9 cellular contexts compared by ENCODE assay signal in the genomic region with DNA sequence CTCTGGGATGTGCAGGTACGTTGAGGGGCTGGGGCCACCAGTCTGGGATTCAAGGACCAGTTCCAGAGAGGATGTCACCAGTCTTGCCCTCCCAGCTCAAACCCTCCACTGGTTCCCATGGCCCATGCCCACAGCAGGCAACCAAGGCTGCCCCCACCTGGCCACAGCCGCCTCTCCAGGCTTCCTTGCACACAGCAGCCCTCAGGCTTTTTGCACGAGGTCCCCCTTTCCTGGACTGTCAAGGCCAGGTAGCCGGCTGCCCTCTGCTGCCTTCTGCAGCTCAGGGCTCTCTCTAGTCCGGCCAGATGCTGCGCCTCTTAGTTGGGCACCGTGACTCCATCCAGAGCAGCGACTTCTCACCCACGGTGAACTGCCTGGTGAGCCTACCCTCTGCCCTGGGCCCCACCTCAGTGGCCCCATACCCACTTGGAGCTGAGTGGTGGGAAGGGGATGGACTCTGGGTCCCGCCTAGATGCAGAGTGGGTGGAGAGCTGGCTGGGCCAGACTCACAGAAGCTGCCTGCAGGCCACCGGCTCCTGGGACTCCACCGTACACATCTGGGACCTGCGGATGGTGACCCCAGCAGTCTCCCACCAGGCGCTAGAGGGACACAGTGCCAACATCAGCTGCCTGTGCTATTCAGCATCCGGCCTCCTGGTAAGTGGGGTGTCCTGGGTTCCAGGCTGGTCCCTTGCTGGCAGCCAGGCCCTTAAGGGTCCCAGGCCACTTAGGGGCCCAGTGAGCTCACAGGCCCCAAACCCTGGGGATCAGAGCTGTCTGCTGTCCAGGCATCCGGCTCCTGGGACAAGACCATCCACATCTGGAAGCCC. TPM values are rescaled to one million over a fixed set of nuclear protein-coding genes. Genes with fewer than 3 reads are reported as not detected.
DNase-seq lines count a peak whose midpoint lies in the region; ATAC-seq and TF ChIP-seq lines count a peak whose summit lies in the region.
"Had no signal": no experiment of that assay in that cellular context is flagged by ENCODE, and none has a peak within 500 bp of the region (broad histone marks: within the 10 kb centered on the region; RNA-seq: fewer than 3 reads in every experiment).

No MANE protein-coding gene starts in this region.

- H3K9me2 ChIP-seq in hepatocyte (replicated peaks; ENCODE audit: insufficient read depth): no peaks in the 10 kb centered on the region

- H2AFZ ChIP-seq in hepatocyte: no peak overlapping the region

- peak; percentile 21 for TF ChIP-seq POLR2A in GM15510 (IDR thresholded peaks at IDR 0.05; ENCODE audit: borderline replicate concordance, extremely low read depth, insufficient read length)

- H3K4me3 Mint-ChIP-seq in CD4-positive, alpha-beta T cell: no peak overlapping the region

- CTCF ChIA-PET in CD4-positive, alpha-beta T cell (lab: Charles Lee): interaction anchor here (1.4 to 5.4 kb wide), 3 partner anchors 16 to 239 kb away, joined by 3 to 106 read pairs (median 5); partner anchors contain the start of genes NR6A1 and OLFML2A

- H3K4me1 Mint-ChIP-seq in CD4-positive, alpha-beta T cell (ENCODE audit: low read depth): peaks cover 37% of the 10 kb centered on the region

- H3K4me2 ChIP-seq in hepatocyte: no peak overlapping the region

- H3K27me3 Mint-ChIP-seq in CD4-positive, alpha-beta T cell: peaks cover 7% of the 10 kb centered on the region

- intact Hi-C loops in CD4-positive, alpha-beta T cell (cut with DNase I, micrococcal nuclease): loop anchor here in 1 of 2 experiments (5.0 kb wide), 1 partner anchor 401 kb away; no protein-coding TSS in a partner anchor

- H3K4me3 ChIP-seq in RWPE2 (ENCODE audit: severe bottlenecking) (no peak overlapping the region), hepatocyte (no peak overlapping the region)

- H3K9me3 Mint-ChIP-seq in CD4-positive, alpha-beta T cell: no peaks in the 10 kb centered on the region

- ATAC-seq in CD4-positive, alpha-beta T cell (ENCODE audit: poor library complexity): no peak
- ATAC-seq in RWPE2 (ENCODE audit: low read depth) (peak; percentile 33), GM21786 (IDR thresholded peaks at IDR 0.05; ENCODE audit: unreplicated experiment) (no peak)

- WGBS in hepatocyte (ENCODE audit: low lambda C conversion rate, missing lambda C conversion rate): 61% methylated on average over 16 of the region's 16 CpGs

- H3K79me2 ChIP-seq in hepatocyte: peaks cover 24% of the 10 kb centered on the region

- peaks cover 43% of the 10 kb centered on the region for H3K36me3 ChIP-seq in RWPE2 (ENCODE audit: low read depth)
- H3K36me3 ChIP-seq in hepatocyte (replicated peaks; ENCODE audit: insufficient read depth, low read depth): no peaks in the 10 kb centered on the region

- H4K20me1 ChIP-seq in hepatocyte (ENCODE audit: insufficient read depth, poor library complexity, severe bottlenecking): peaks cover 46% of the 10 kb centered on the region

- POLR2A ChIA-PET in CD4-positive, alpha-beta T cell (lab: Charles Lee): no interaction called here

- H3K9me3 ChIP-seq in CD4-positive, alpha-beta T cell (ENCODE audit: control insufficient read depth, low read length): no peaks in the 10 kb centered on the region
- H3K9me3 ChIP-seq in RWPE2 (ENCODE audit: severe bottlenecking) (no peaks in the 10 kb centered on the region), hepatocyte (ENCODE audit: low read depth) (no peaks in the 10 kb centered on the region)

- H3K4me1 ChIP-seq in RWPE2 (ENCODE audit: insufficient read depth, poor library complexity, severe bottlenecking) (no peaks in the 10 kb centered on the region), hepatocyte (ENCODE audit: insufficient read depth) (peaks cover 20% of the 10 kb centered on the region)

- H3K27ac ChIP-seq in CD4-positive, alpha-beta T cell (ENCODE audit: low read depth, low read length): no peak overlapping the region
- no peak overlapping the region for H3K27ac ChIP-seq in RWPE2 (ENCODE audit: poor library complexity, severe bottlenecking)
- H3K27ac ChIP-seq in hepatocyte: no peak overlapping the region

- no peaks in the 10 kb centered on the region for H3K27me3 ChIP-seq in CD4-positive, alpha-beta T cell (ENCODE audit: control insufficient read depth, insufficient read depth, low read length)
- H3K27me3 ChIP-seq in RWPE2 (ENCODE audit: insufficient read depth, poor library complexity, severe bottlenecking) (no peaks in the 10 kb centered on the region), hepatocyte (no peaks in the 10 kb centered on the region)

- TF ChIP-seq CTCF in CD4-positive, alpha-beta T cell (IDR thresholded peaks at IDR 0.05): no peak
- peak; percentile 44 for TF ChIP-seq CTCF in RWPE2 (IDR thresholded peaks at IDR 0.05; ENCODE audit: poor library complexity, severe bottlenecking)
- peak; percentile 30 for TF ChIP-seq CTCF in hepatocyte (IDR thresholded peaks at IDR 0.05; ENCODE audit: poor library complexity)

- DNase-seq in CD4-positive, alpha-beta T cell: no peak
- no peak for DNase-seq in RWPE2 (ENCODE audit: low spot score)
- DNase-seq in hepatocyte (ENCODE audit: low spot score): no peak
- no peak for DNase-seq in activated effector memory CD4-positive, alpha-beta T cell treated with anti-CD3 and anti-CD28 coated beads, Interleukin-2, amount 50 U/mL, for 16 hours
- no peak for DNase-seq in CD1c-positive myeloid dendritic cell (ENCODE audit: extremely low spot score)
- DNase-seq in NCI-H1417 treated with DMSO at 0.1 percent for 48 hours (lab: John Stamatoyannopoulos, UW): no peak

- H3K36me3 Mint-ChIP-seq in CD4-positive, alpha-beta T cell (ENCODE audit: low read depth): peaks cover 40% of the 10 kb centered on the region

- H3K27ac Mint-ChIP-seq in CD4-positive, alpha-beta T cell: peak overlapping the region; percentile 5

RNA-seq across cellular contexts. Expression of gene WDR38, which starts 2.9 kb away (rescaled TPM):
- not detected for total RNA-seq in CD4-positive, alpha-beta T cell
- total RNA-seq in hepatocyte: not detected in 2 replicates
- not detected in 2 replicates for polyA plus RNA-seq in hepatocyte
- total RNA-seq: dermis microvascular lymphatic vessel endothelial cell had no signal

RNA-seq across cellular contexts. Expression of gene RPL35, which starts 5.6 kb away (rescaled TPM):
- 1,000 to 10,000 TPM; 2,088 to 2,142 TPM for total RNA-seq in CD4-positive, alpha-beta T cell
- total RNA-seq in hepatocyte: 1,257 and 1,574 TPM in 2 replicates
- polyA plus RNA-seq in hepatocyte: 927 and 1,057 TPM in 2 replicates

RNA-seq across cellular contexts. Expression of gene ARPC5L, which starts 5.8 kb away (rescaled TPM):
- 10 to 100 TPM; 36.8 to 37.0 TPM for total RNA-seq in CD4-positive, alpha-beta T cell
- 40.3 and 44.0 TPM in 2 replicates for total RNA-seq in hepatocyte
- 84.4 and 95.5 TPM in 2 replicates for polyA plus RNA-seq in hepatocyte
